9 cellular contexts compared by ENCODE assay signal in genomic region chr17:57463103-57463885, GRCh38.
DNase-seq lines count a peak whose midpoint lies in the region; ATAC-seq and TF ChIP-seq lines count a peak whose summit lies in the region.
"Had no signal": no experiment of that assay in that cellular context is flagged by ENCODE, and none has a peak within 500 bp of the region (broad histone marks: within the 10 kb centered on the region; RNA-seq: fewer than 3 reads in every experiment).

No MANE protein-coding gene starts in this region.

- peaks cover 36% of the 10 kb centered on the region for H3F3A ChIP-seq in neural progenitor cell (ENCODE audit: low read depth)

- peaks cover 65% of the 10 kb centered on the region for H3K4me1 Mint-ChIP-seq in activated T-helper 17 cell treated with anti-CD3 and anti-CD28 coated beads, Interleukin-2, amount 50 U/mL, for 72 hours
- H3K4me1 Mint-ChIP-seq in neural progenitor cell, result peaks cover 84% of the 10 kb centered on the region

- peak; percentile 78 for DNase-seq in CD1c-positive myeloid dendritic cell (ENCODE audit: extremely low spot score)
- DNase-seq in neural progenitor cell (ENCODE audit: low spot score), result no peak
- DNase-seq in NCI-H1417 treated with DMSO at 0.1 percent for 48 hours (lab: John Stamatoyannopoulos, UW), result no peak
- DNase-seq in sciatic nerve (ENCODE audit: low spot score), result no peak
- DNase-seq in spleen, result no peak
- DNase-seq: heart right ventricle had no signal

- peak overlapping the region; percentile 99 for H3K27ac Mint-ChIP-seq in activated T-helper 17 cell treated with anti-CD3 and anti-CD28 coated beads, Interleukin-2, amount 50 U/mL, for 72 hours
- peak overlapping the region; percentile 53 for H3K27ac Mint-ChIP-seq in neural progenitor cell

- H3K27ac ChIP-seq in neural progenitor cell (no peak overlapping the region), spleen (peak overlapping the region in 2 of 8 donors; percentile 14 to 26)

- no peaks in the 10 kb centered on the region for H3K27me3 ChIP-seq in neural progenitor cell
- no peaks in the 10 kb centered on the region for H3K27me3 ChIP-seq in spleen (replicated peaks in 1 of 7)
- H3K27me3 ChIP-seq: heart right ventricle had no signal

- no peak for TF ChIP-seq POLR2A in spleen (IDR thresholded peaks at IDR 0.05)

- H3K9me3 Mint-ChIP-seq in activated T-helper 17 cell treated with anti-CD3 and anti-CD28 coated beads, Interleukin-2, amount 50 U/mL, for 72 hours, result peaks cover 6% of the 10 kb centered on the region
- no peaks in the 10 kb centered on the region for H3K9me3 Mint-ChIP-seq in neural progenitor cell

- H3K4me2 ChIP-seq in neural progenitor cell, result no peak overlapping the region

- peaks cover 99% of the 10 kb centered on the region for H3K79me2 ChIP-seq in neural progenitor cell (ENCODE audit: low read depth)

- H3K4me3 ChIP-seq in neural progenitor cell, result no peak overlapping the region
- H3K4me3 ChIP-seq in spleen, result no peak overlapping the region
- H3K4me3 ChIP-seq: heart right ventricle had no signal

- 60 to 71% (median 65%) methylated on average over 9 of the region's 9 CpGs for WGBS in spleen, 5 donors

- no peaks in the 10 kb centered on the region for H3K36me3 ChIP-seq in neural progenitor cell
- no peaks in the 10 kb centered on the region for H3K36me3 ChIP-seq in spleen
- H3K36me3 ChIP-seq: heart right ventricle had no signal

- peaks cover 73% of the 10 kb centered on the region for H4K20me1 ChIP-seq in neural progenitor cell (ENCODE audit: low read depth)

- H3K9me3 ChIP-seq in neural progenitor cell (ENCODE audit: low read depth), result no peaks in the 10 kb centered on the region
- H3K9me3 ChIP-seq in spleen, result no peaks in the 10 kb centered on the region
- H3K9me3 ChIP-seq: heart right ventricle had no signal

- peaks cover 50% of the 10 kb centered on the region for H3K4me1 ChIP-seq in neural progenitor cell
- H3K4me1 ChIP-seq in spleen, result peaks cover 7 to 97% (median 51%) of the 10 kb centered on the region in 6 donors

- no peaks in the 10 kb centered on the region for H3K27me3 Mint-ChIP-seq in activated T-helper 17 cell treated with anti-CD3 and anti-CD28 coated beads, Interleukin-2, amount 50 U/mL, for 72 hours
- peaks cover 14% of the 10 kb centered on the region for H3K27me3 Mint-ChIP-seq in neural progenitor cell (ENCODE audit: insufficient read depth, low read depth)

- H3K9ac ChIP-seq in neural progenitor cell, result no peak overlapping the region

- peaks cover 42% of the 10 kb centered on the region for H3K36me3 Mint-ChIP-seq in activated T-helper 17 cell treated with anti-CD3 and anti-CD28 coated beads, Interleukin-2, amount 50 U/mL, for 72 hours (ENCODE audit: low read depth)
- peaks cover 25% of the 10 kb centered on the region for H3K36me3 Mint-ChIP-seq in neural progenitor cell

- no peak overlapping the region for H2AFZ ChIP-seq in neural progenitor cell (replicated peaks)

- TF ChIP-seq CTCF in neural progenitor cell (IDR thresholded peaks at IDR 0.05) (no peak), spleen (IDR thresholded peaks at IDR 0.05 in 8 of 11, conservative IDR thresholded peaks at IDR 0.05 in 3 of 11) (no peak)

- ATAC-seq in GM19452 (IDR thresholded peaks at IDR 0.05; ENCODE audit: unreplicated experiment) (peak; percentile 85), HG03442 (IDR thresholded peaks at IDR 0.05; ENCODE audit: unreplicated experiment) (peak; percentile 85), sciatic nerve (no peak)
- ATAC-seq in activated T-helper 17 cell treated with anti-CD3 and anti-CD28 coated beads, Interleukin-2, amount 50 U/mL, for 72 hours (replicated peaks), result peak; percentile 83

- peak overlapping the region; percentile 83 for H3K4me3 Mint-ChIP-seq in activated T-helper 17 cell treated with anti-CD3 and anti-CD28 coated beads, Interleukin-2, amount 50 U/mL, for 72 hours
- H3K4me3 Mint-ChIP-seq in neural progenitor cell, result no peak overlapping the region

- intact Hi-C loops in sciatic nerve (cut with DNase I) (no loop called here), spleen (cut with DNase I; ENCODE audit: low total_unique reads) (no loop called here)
